In genomic region chr15:24617646-24618045, GRCh38 we compare ENCODE assay signal across 38 cellular contexts. TPM values are rescaled to one million over a fixed set of nuclear protein-coding genes. Genes with fewer than 3 reads are reported as not detected.
"Had no signal": no experiment of that assay in that cellular context is flagged by ENCODE, and none has a peak within 500 bp of the region (broad histone marks: within the 10 kb centered on the region; RNA-seq: fewer than 3 reads in every experiment).

No MANE protein-coding gene starts in this region.

- H3K9me3 ChIP-seq: adrenal gland, body of pancreas had no signal

- H3K36me3 ChIP-seq: adrenal gland, brain microvascular endothelial cell, breast epithelium, WERI-Rb-1 had no signal

- ATAC-seq: activated CD4-positive, alpha-beta T cell treated with anti-CD3 and anti-CD28 coated beads for 36 hours; activated CD4-positive, CD25-positive, alpha-beta regulatory T cell treated with anti-CD3 and anti-CD28 coated beads, Interleukin-2, amount 50 U/mL, for 24 hours; activated CD8-positive, alpha-beta memory T cell treated with anti-CD3 and anti-CD28 coated beads, Interleukin-2, amount 10 ng/mL, durations not matched to agents 7 days and 5 days; activated CD8-positive, alpha-beta T cell treated with anti-CD3 and anti-CD28 coated beads, Interleukin-2, amount 10 ng/mL, durations not matched to agents 7 days and 5 days; activated naive CD4-positive, alpha-beta T cell treated with anti-CD3 and anti-CD28 coated beads, Interleukin-2, amount 50 U/mL, for 72 hours; body of pancreas; WTC11 had no signal

- H3K36me3 Mint-ChIP-seq: activated naive CD8-positive, alpha-beta T cell treated with anti-CD3 and anti-CD28 coated beads for 36 hours had no signal

- H3K27ac Mint-ChIP-seq: activated CD4-positive, alpha-beta memory T cell treated with anti-CD3 and anti-CD28 coated beads, Interleukin-2, amount 10 ng/mL, durations not matched to agents 7 days and 5 days; activated CD4-positive, alpha-beta T cell treated with anti-CD3 and anti-CD28 coated beads for 36 hours; activated CD4-positive, alpha-beta T cell treated with anti-CD3 and anti-CD28 coated beads, Interleukin-2, amount 10 ng/mL, durations not matched to agents 7 days and 5 days; activated CD8-positive, alpha-beta memory T cell treated with anti-CD3 and anti-CD28 coated beads, Interleukin-2, amount 10 ng/mL, durations not matched to agents 7 days and 5 days; activated CD8-positive, alpha-beta T cell treated with anti-CD3 and anti-CD28 coated beads, Interleukin-2, amount 10 ng/mL, durations not matched to agents 7 days and 5 days; activated naive CD4-positive, alpha-beta T cell treated with anti-CD3 and anti-CD28 coated beads for 36 hours; activated naive CD4-positive, alpha-beta T cell treated with anti-CD3 and anti-CD28 coated beads, Interleukin-2, amount 50 U/mL, for 72 hours; activated naive CD8-positive, alpha-beta T cell treated with anti-CD3 and anti-CD28 coated beads for 36 hours; activated T-cell treated with anti-CD3 and anti-CD28 coated beads, Interleukin-2, amount 50 U/mL, for 24 hours; activated T-helper 2 cell treated with anti-CD3 and anti-CD28 coated beads, Interferon-gamma antibody, Interleukin-2, Interleukin-4, amounts not matched to agents 10 μg/mL and 5 μg/mL and 100 μg/mL, durations not matched to agents 14 hours and 24 hours and 36 hours; T-helper 1 cell treated with Interleukin-12 subunit alpha and Interleukin-12 subunit beta and Interleukin-4 antibody, amounts not matched to agents 30 μg/mL and 1 μg/mL, for 36 hours; T-helper 2 cell treated with Interferon-gamma antibody and Interleukin-4, amounts not matched to agents 5 μg/mL and 100 μg/mL, for 36 hours; WTC11 had no signal

- DNase-seq: activated CD4-positive, alpha-beta memory T cell treated with anti-CD3 and anti-CD28 coated beads, Interleukin-2, amount 10 ng/mL, durations not matched to agents 7 days and 5 days; activated CD4-positive, alpha-beta T cell treated with anti-CD3 and anti-CD28 coated beads for 1 hour; activated CD4-positive, alpha-beta T cell treated with anti-CD3 and anti-CD28 coated beads for 36 hours; activated CD4-positive, alpha-beta T cell treated with anti-CD3 and anti-CD28 coated beads for 48 hours; activated CD4-positive, alpha-beta T cell treated with anti-CD3 and anti-CD28 coated beads, Interleukin-2, amount 10 ng/mL, durations not matched to agents 7 days and 5 days; activated CD4-positive, alpha-beta T cell treated with anti-CD3 and anti-CD28 coated beads, Interleukin-2, amount 50 U/mL, for 48 hours; activated CD4-positive, CD25-positive, alpha-beta regulatory T cell; activated CD8-positive, alpha-beta memory T cell treated with anti-CD3 and anti-CD28 coated beads for 24 hours; activated CD8-positive, alpha-beta memory T cell treated with anti-CD3 and anti-CD28 coated beads, Interleukin-2, amount 10 ng/mL, durations not matched to agents 7 days and 5 days; activated CD8-positive, alpha-beta memory T cell treated with anti-CD3 and anti-CD28 coated beads, Interleukin-2, amount 50 U/mL, for 48 hours; activated CD8-positive, alpha-beta T cell treated with anti-CD3 and anti-CD28 coated beads, Interleukin-2, amount 10 ng/mL, durations not matched to agents 7 days and 5 days; activated effector memory CD4-positive, alpha-beta T cell treated with Interleukin-2 at 50 U/mL for 16 hours; activated gamma-delta T cell; activated naive CD4-positive, alpha-beta T cell; activated naive CD4-positive, alpha-beta T cell treated with anti-CD3 and anti-CD28 coated beads for 36 hours; activated naive CD4-positive, alpha-beta T cell treated with anti-CD3 and anti-CD28 coated beads, Interleukin-2, amount 50 U/mL, for 16 hours; activated naive CD8-positive, alpha-beta T cell treated with anti-CD3 and anti-CD28 coated beads for 36 hours; activated T-cell treated with anti-CD3 and anti-CD28 coated beads, Interleukin-2, amount 50 U/mL, for 24 hours; activated T-cell treated with anti-CD3 and anti-CD28 coated beads, Interleukin-2, amount 50 U/mL, for 48 hours; adrenal gland; amniotic stem cell; aorta; body of pancreas; brain microvascular endothelial cell; central memory CD4-positive, alpha-beta T cell; T-helper 1 cell; T-helper 2 cell; T-helper 9 cell; WERI-Rb-1 had no signal

- H3K27ac ChIP-seq: adrenal gland, body of pancreas, brain microvascular endothelial cell, breast epithelium, WERI-Rb-1 had no signal

- H3K4me1 ChIP-seq: adrenal gland, body of pancreas, breast epithelium had no signal

- H3K4me3 ChIP-seq: adrenal gland, body of pancreas, breast epithelium had no signal

- H3K4me1 Mint-ChIP-seq: activated CD4-positive, alpha-beta memory T cell treated with anti-CD3 and anti-CD28 coated beads, Interleukin-2, amount 10 ng/mL, durations not matched to agents 7 days and 5 days; activated CD4-positive, alpha-beta T cell treated with anti-CD3 and anti-CD28 coated beads for 36 hours; activated CD4-positive, alpha-beta T cell treated with anti-CD3 and anti-CD28 coated beads, Interleukin-2, amount 10 ng/mL, durations not matched to agents 7 days and 5 days; activated CD8-positive, alpha-beta memory T cell treated with anti-CD3 and anti-CD28 coated beads, Interleukin-2, amount 10 ng/mL, durations not matched to agents 7 days and 5 days; activated naive CD8-positive, alpha-beta T cell treated with anti-CD3 and anti-CD28 coated beads for 36 hours had no signal

- H3K4me3 Mint-ChIP-seq: activated CD4-positive, alpha-beta memory T cell treated with anti-CD3 and anti-CD28 coated beads, Interleukin-2, amount 10 ng/mL, durations not matched to agents 7 days and 5 days; activated CD4-positive, alpha-beta T cell treated with anti-CD3 and anti-CD28 coated beads for 36 hours; activated CD4-positive, alpha-beta T cell treated with anti-CD3 and anti-CD28 coated beads, Interleukin-2, amount 10 ng/mL, durations not matched to agents 7 days and 5 days; activated CD8-positive, alpha-beta memory T cell treated with anti-CD3 and anti-CD28 coated beads, Interleukin-2, amount 10 ng/mL, durations not matched to agents 7 days and 5 days; activated CD8-positive, alpha-beta T cell treated with anti-CD3 and anti-CD28 coated beads, Interleukin-2, amount 10 ng/mL, durations not matched to agents 7 days and 5 days; activated naive CD4-positive, alpha-beta T cell treated with anti-CD3 and anti-CD28 coated beads for 36 hours; activated naive CD8-positive, alpha-beta T cell treated with anti-CD3 and anti-CD28 coated beads for 36 hours; activated T-cell treated with anti-CD3 and anti-CD28 coated beads, Interleukin-2, amount 50 U/mL, for 24 hours; T-helper 1 cell treated with Interleukin-12 subunit alpha and Interleukin-12 subunit beta and Interleukin-4 antibody, amounts not matched to agents 30 μg/mL and 1 μg/mL, for 36 hours; T-helper 2 cell treated with Interferon-gamma antibody and Interleukin-4, amounts not matched to agents 5 μg/mL and 100 μg/mL, for 36 hours; WTC11 had no signal

- FAIRE-seq: astrocyte had no signal

- H3K27me3 ChIP-seq: adrenal gland, body of pancreas, brain microvascular endothelial cell, breast epithelium had no signal

- H3K27me3 Mint-ChIP-seq: activated CD4-positive, alpha-beta memory T cell treated with anti-CD3 and anti-CD28 coated beads, Interleukin-2, amount 10 ng/mL, durations not matched to agents 7 days and 5 days; activated CD4-positive, alpha-beta T cell treated with anti-CD3 and anti-CD28 coated beads for 36 hours; activated CD4-positive, alpha-beta T cell treated with anti-CD3 and anti-CD28 coated beads, Interleukin-2, amount 10 ng/mL, durations not matched to agents 7 days and 5 days; activated CD8-positive, alpha-beta memory T cell treated with anti-CD3 and anti-CD28 coated beads, Interleukin-2, amount 10 ng/mL, durations not matched to agents 7 days and 5 days; activated naive CD8-positive, alpha-beta T cell treated with anti-CD3 and anti-CD28 coated beads for 36 hours; activated T-cell treated with anti-CD3 and anti-CD28 coated beads, Interleukin-2, amount 50 U/mL, for 24 hours had no signal

RNA-seq across cellular contexts. Expression of gene NPAP1, which starts 57.9 kb away (rescaled TPM):
- total RNA-seq: activated CD4-positive, alpha-beta memory T cell treated with anti-CD3 and anti-CD28 coated beads, Interleukin-2, amount 10 ng/mL, durations not matched to agents 7 days and 5 days; activated CD4-positive, alpha-beta T cell treated with anti-CD3 and anti-CD28 coated beads for 36 hours; activated CD4-positive, alpha-beta T cell treated with anti-CD3 and anti-CD28 coated beads, Interleukin-2, amount 10 ng/mL, durations not matched to agents 7 days and 5 days; activated CD8-positive, alpha-beta memory T cell treated with anti-CD3 and anti-CD28 coated beads, Interleukin-2, amount 10 ng/mL, durations not matched to agents 7 days and 5 days; activated CD8-positive, alpha-beta T cell treated with anti-CD3 and anti-CD28 coated beads, Interleukin-2, amount 10 ng/mL, durations not matched to agents 7 days and 5 days; activated naive CD4-positive, alpha-beta T cell treated with anti-CD3 and anti-CD28 coated beads for 36 hours; activated naive CD4-positive, alpha-beta T cell treated with anti-CD3 and anti-CD28 coated beads, Interleukin-2, amount 50 U/mL, for 72 hours; activated naive CD8-positive, alpha-beta T cell treated with anti-CD3 and anti-CD28 coated beads for 36 hours; activated T-helper 2 cell treated with anti-CD3 and anti-CD28 coated beads, Interferon-gamma antibody, Interleukin-2, Interleukin-4, amounts not matched to agents 10 μg/mL and 5 μg/mL and 100 μg/mL, durations not matched to agents 14 hours and 24 hours and 36 hours; aorta; astrocyte; breast epithelium; cardiac septum had no signal
